In genomic region chr9:38065369-38066075, GRCh38 we compare ENCODE assay signal across 8 cellular contexts. TPM values are rescaled to one million over a fixed set of nuclear protein-coding genes. Genes with fewer than 3 reads are reported as not detected.
DNase-seq lines count a peak whose midpoint lies in the region; ATAC-seq and TF ChIP-seq lines count a peak whose summit lies in the region.

No MANE protein-coding gene starts in this region.

- no peak overlapping the region for H4K8ac ChIP-seq in mesendoderm (ENCODE audit: low read depth, low read length)

- no peak overlapping the region for H3K27ac Mint-ChIP-seq in GM23338
- no peak overlapping the region for H3K27ac Mint-ChIP-seq in activated T-cell treated with anti-CD3 and anti-CD28 coated beads, Interleukin-2, amount 50 U/mL, for 24 hours

- no peak overlapping the region for H2BK15ac ChIP-seq in mesendoderm (replicated peaks; ENCODE audit: low read depth)

- H2BK5ac ChIP-seq in mesendoderm (ENCODE audit: low read length), result no peak overlapping the region

- peaks cover 49% of the 10 kb centered on the region for H3K4me1 Mint-ChIP-seq in GM23338
- H3K4me1 Mint-ChIP-seq in activated T-cell treated with anti-CD3 and anti-CD28 coated beads, Interleukin-2, amount 50 U/mL, for 24 hours (ENCODE audit: low read depth), result peaks cover 29% of the 10 kb centered on the region

- no peak overlapping the region for H2BK120ac ChIP-seq in mesendoderm (ENCODE audit: low read depth, low read length)

- no peak overlapping the region for H3K27ac ChIP-seq in GM23338 (ENCODE audit: low read depth)
- H3K27ac ChIP-seq in Panc1 (ENCODE audit: low read length), result peak overlapping the region; percentile 89
- no peak overlapping the region for H3K27ac ChIP-seq in mesendoderm (ENCODE audit: low read depth, low read length)
- H3K27ac ChIP-seq in foreskin keratinocyte, result no peak overlapping the region

- H3K56ac ChIP-seq in mesendoderm (ENCODE audit: low read length), result peak overlapping the region; percentile 98

- H3K4me3 ChIP-seq in GM23338 (0 out of 2 replicates have a peak overlapping the region, but pooled peaks have one; percentile 72), Panc1 (ENCODE audit: low read depth in 2 of 2, low read length in 2 of 2) (peak overlapping the region; percentile 82 to 93), mesendoderm (ENCODE audit: low read length) (peak overlapping the region; percentile 19)

- no peak for ATAC-seq in GM23338
- no peak for ATAC-seq in Panc1
- ATAC-seq in foreskin keratinocyte, result no peak

- no CpG with 5 or more reads among the region's 9 CpGs for WGBS in mesendoderm (ENCODE audit: extremely low coverage, insufficient coverage, low lambda C conversion rate)

- H3K79me2 ChIP-seq in GM23338 (replicated peaks; ENCODE audit: insufficient read depth) (peaks cover 57% of the 10 kb centered on the region), mesendoderm (ENCODE audit: control insufficient read depth, insufficient read depth, low read length) (peaks cover 80% of the 10 kb centered on the region)

- H3K4me1 ChIP-seq in GM23338 (ENCODE audit: insufficient read depth), result peaks cover 34% of the 10 kb centered on the region
- H3K4me1 ChIP-seq in Panc1 (ENCODE audit: control insufficient read depth, insufficient read depth, low read length), result peaks cover 34% of the 10 kb centered on the region
- H3K4me1 ChIP-seq in mesendoderm (ENCODE audit: control insufficient read depth, low read depth, low read length), result peaks cover 21% of the 10 kb centered on the region
- peaks cover 7% of the 10 kb centered on the region for H3K4me1 ChIP-seq in foreskin keratinocyte

- H3K36me3 ChIP-seq in GM23338 (ENCODE audit: insufficient read depth) (no peaks in the 10 kb centered on the region), Panc1 (ENCODE audit: control insufficient read depth, insufficient read depth, low read length) (peaks cover 5% of the 10 kb centered on the region), mesendoderm (ENCODE audit: control insufficient read depth, insufficient read depth, low read length) (no peaks in the 10 kb centered on the region)

- peaks cover 14% of the 10 kb centered on the region for H3K79me1 ChIP-seq in mesendoderm (ENCODE audit: low read length)

- H3K4me2 ChIP-seq in GM23338 (peak overlapping the region; percentile 93), mesendoderm (ENCODE audit: low read length) (peak overlapping the region; percentile 84)

- CTCF ChIA-PET in Panc1 (lab: Charles Lee), result no interaction called here

- H2AFZ ChIP-seq in GM23338, result no peak overlapping the region

- no peaks in the 10 kb centered on the region for H3F3A ChIP-seq in GM23338 (replicated peaks; ENCODE audit: low read depth)

- peaks cover 18% of the 10 kb centered on the region for H3K27me3 Mint-ChIP-seq in GM23338 (ENCODE audit: insufficient read depth, low read depth, poor library complexity)
- peaks cover 14% of the 10 kb centered on the region for H3K27me3 Mint-ChIP-seq in activated T-cell treated with anti-CD3 and anti-CD28 coated beads, Interleukin-2, amount 50 U/mL, for 24 hours

- POLR2A ChIA-PET in Panc1 (lab: Charles Lee), result no interaction called here

- H2AK5ac ChIP-seq in mesendoderm (ENCODE audit: low read length), result no peak overlapping the region

- peaks cover 26% of the 10 kb centered on the region for H4K20me1 ChIP-seq in GM23338 (replicated peaks; ENCODE audit: insufficient read depth)

- peak overlapping the region; percentile 92 for H3K9ac ChIP-seq in mesendoderm (ENCODE audit: low read length)

- no peak overlapping the region for H3K18ac ChIP-seq in mesendoderm (ENCODE audit: low read length)

- peak overlapping the region; percentile 83; the same call in 1 of the 3 replicates for H3K4me3 Mint-ChIP-seq in GM23338
- no peak overlapping the region for H3K4me3 Mint-ChIP-seq in activated T-cell treated with anti-CD3 and anti-CD28 coated beads, Interleukin-2, amount 50 U/mL, for 24 hours

- DNase-seq in ELR (ENCODE audit: low read depth), result peak; percentile 19
- no peak for DNase-seq in GM23338 (ENCODE audit: low spot score)
- no peak for DNase-seq in Panc1 (ENCODE audit: low read depth, low spot score)
- no peak for DNase-seq in mesendoderm
- DNase-seq in foreskin keratinocyte, result no peak
- DNase-seq in NCI-H1436 treated with DMSO at 0.1 percent for 48 hours (lab: John Stamatoyannopoulos, UW), result no peak
- DNase-seq in MV-4-11 (lab: John Stamatoyannopoulos, UW), result no peak
- no peak for DNase-seq in activated T-cell treated with anti-CD3 and anti-CD28 coated beads, Interleukin-2, amount 50 U/mL, for 24 hours

- no peak overlapping the region for H3K23ac ChIP-seq in mesendoderm (ENCODE audit: low read length)

- no peaks in the 10 kb centered on the region for H3K9me2 ChIP-seq in GM23338 (ENCODE audit: insufficient read depth)

- H3K27me3 ChIP-seq in GM23338 (ENCODE audit: insufficient read depth), result peaks cover 28% of the 10 kb centered on the region
- H3K27me3 ChIP-seq in Panc1 (ENCODE audit: control insufficient read depth, insufficient read depth, low read length), result no peaks in the 10 kb centered on the region
- no peaks in the 10 kb centered on the region for H3K27me3 ChIP-seq in mesendoderm (ENCODE audit: insufficient read depth, low read length, poor library complexity)
- no peaks in the 10 kb centered on the region for H3K27me3 ChIP-seq in foreskin keratinocyte

- no peaks in the 10 kb centered on the region; the same call in 2 of the 3 replicates for H3K9me3 Mint-ChIP-seq in GM23338
- H3K9me3 Mint-ChIP-seq in activated T-cell treated with anti-CD3 and anti-CD28 coated beads, Interleukin-2, amount 50 U/mL, for 24 hours, result no peaks in the 10 kb centered on the region

- BruUV-seq in Panc1 (replicated peaks; lab: Mats Ljungman, UMichigan), result no TSS peak

- TF ChIP-seq CTCF in GM23338 (conservative IDR thresholded peaks at IDR 0.05; ENCODE audit: low read depth in 2 of 2) (no peak), Panc1 (IDR thresholded peaks at IDR 0.05) (no peak), foreskin keratinocyte (conservative IDR thresholded peaks at IDR 0.05) (no peak)

- no peak overlapping the region for H3K4ac ChIP-seq in mesendoderm (ENCODE audit: low read depth, low read length)

- no peaks in the 10 kb centered on the region for H3K9me3 ChIP-seq in Panc1 (ENCODE audit: control insufficient read depth, insufficient read depth, low read depth, low read length)

- intact Hi-C loops in Panc1 (cut with micrococcal nuclease; ENCODE audit: unreplicated experiment), result loop anchor here (5.0 to 10.0 kb wide), 2 partner anchors 48 to 131 kb away; no protein-coding TSS in a partner anchor

- in situ Hi-C loops in Panc1 (cut with HindIII; ENCODE audit: low pct_unique_long_range_greater_than_20kb, low sequenced_read_pairs), result no loop called here

- no peak overlapping the region for H4K5ac ChIP-seq in mesendoderm (ENCODE audit: low read length)

- H3K36me3 Mint-ChIP-seq in GM23338 (ENCODE audit: low read depth), result no peaks in the 10 kb centered on the region; the same call in 2 of the 3 replicates
- H3K36me3 Mint-ChIP-seq in activated T-cell treated with anti-CD3 and anti-CD28 coated beads, Interleukin-2, amount 50 U/mL, for 24 hours (ENCODE audit: low read depth), result no peaks in the 10 kb centered on the region

TF ChIP-seq in GM23338, 12 proteins besides CTCF, POLR2A, EP300 and RAD21 (continues in another document):
- no peak for TF ChIP-seq ETS1 (IDR thresholded peaks at IDR 0.05)

RNA-seq across cellular contexts. Expression of gene SHB, which starts 3.5 kb away (rescaled TPM):
- total RNA-seq in GM23338 (2014; rRNA removed; shearing (Covaris generic)), result 8.4 and 14.0 TPM in 2 replicates
- 1.5 and 1.7 TPM in 2 replicates for polyA plus RNA-seq in GM23338 (2016; fragmentation: Nextera tagmentation; extraction: Ambion mirVana)
- 59.9 TPM for total RNA-seq in Panc1 (2021; ENCODE audit: unreplicated experiment)
- 63.1 TPM for polyA plus RNA-seq in Panc1 (2012; ENCODE audit: insufficient read length)
- polyA plus RNA-seq in mesendoderm (2013, experiment 1 of 2), result 13.4 TPM
- 13.5 TPM for polyA plus RNA-seq in mesendoderm (2013, experiment 2 of 2)
- 17.0 and 19.0 TPM in 2 replicates for total RNA-seq in foreskin keratinocyte
- polyA plus RNA-seq in foreskin keratinocyte, result 15.8 and 17.8 TPM in 2 replicates

Comparison
In these comparisons a context has a peak if more than half of its experiments do, and no peak if none do; other contexts are left out.
1. H3K4me3 ChIP-seq: peak in every context shown above with its lines; median percentile 88 in Panc1; 72 in GM23338; 19 in mesendoderm.